In genomic region chr7:129664029-129665012, GRCh38 we compare ENCODE assay signal across 8 cellular contexts. TPM values are rescaled to one million over a fixed set of nuclear protein-coding genes. Genes with fewer than 3 reads are reported as not detected.
DNase-seq lines count a peak whose midpoint lies in the region; ATAC-seq and TF ChIP-seq lines count a peak whose summit lies in the region.

No MANE protein-coding gene starts in this region.

- H3K27me3 ChIP-seq in cardiac muscle cell: no peaks in the 10 kb centered on the region
- no peaks in the 10 kb centered on the region for H3K27me3 ChIP-seq in CD8-positive, alpha-beta T cell (ENCODE audit: insufficient read depth, low read length)

- no peak overlapping the region for H3K27ac Mint-ChIP-seq in CD8-positive, alpha-beta T cell

- peaks cover 63% of the 10 kb centered on the region for H3K36me3 Mint-ChIP-seq in CD8-positive, alpha-beta T cell

- H3K36me3 ChIP-seq in cardiac muscle cell: no peaks in the 10 kb centered on the region
- H3K36me3 ChIP-seq in CD8-positive, alpha-beta T cell (ENCODE audit: insufficient read depth, low read length): no peaks in the 10 kb centered on the region

- DNase-seq in cardiac muscle cell (ENCODE audit: low read depth in 1 of 2, low spot score in 1 of 2): peak; percentile 40 to 83
- DNase-seq in cardiac septum (ENCODE audit: low spot score): no peak
- peak; percentile 24 to 83 (median 46) for DNase-seq in NCI-H1417 (lab: John Stamatoyannopoulos, UW)
- peak; percentile 26 to 54 for DNase-seq in SW 1271 (lab: John Stamatoyannopoulos, UW)
- peak; percentile 73 for DNase-seq in foreskin melanocyte
- peak; percentile 44 for DNase-seq in smooth muscle cell of the brain vasculature (ENCODE audit: low read depth, low spot score)
- no peak for DNase-seq in CD8-positive, alpha-beta T cell

- H3K4me1 Mint-ChIP-seq in CD8-positive, alpha-beta T cell (ENCODE audit: low read depth): peaks cover 7% of the 10 kb centered on the region

- H3K4me3 Mint-ChIP-seq in CD8-positive, alpha-beta T cell: no peak overlapping the region

- peaks cover 3% of the 10 kb centered on the region for H3K9me3 ChIP-seq in cardiac muscle cell (ENCODE audit: low read depth)
- no peaks in the 10 kb centered on the region for H3K9me3 ChIP-seq in CD8-positive, alpha-beta T cell (ENCODE audit: low read length)

- CTCF ChIA-PET in CD8-positive, alpha-beta T cell (lab: Charles Lee): interaction anchor here (0.6 to 1.5 kb wide), 3 partner anchors 13 to 163 kb away, joined by 4 to 5 read pairs (median 4); no protein-coding TSS in a partner anchor

- H3K27me3 Mint-ChIP-seq in CD8-positive, alpha-beta T cell (ENCODE audit: low read depth): no peaks in the 10 kb centered on the region

- peaks cover 7% of the 10 kb centered on the region for H3K9me3 Mint-ChIP-seq in CD8-positive, alpha-beta T cell

- POLR2A ChIA-PET in CD8-positive, alpha-beta T cell (lab: Charles Lee): no interaction called here

- no peak overlapping the region for H3K27ac ChIP-seq in cardiac muscle cell
- no peak overlapping the region for H3K27ac ChIP-seq in CD8-positive, alpha-beta T cell (ENCODE audit: low read depth, low read length)

- H3K4me3 ChIP-seq in cardiac muscle cell: no peak overlapping the region
- H3K4me3 ChIP-seq in CD8-positive, alpha-beta T cell (ENCODE audit: low read depth, low read length): no peak overlapping the region

- intact Hi-C loops in cardiac septum (cut with DNase I): loop anchor here (2.0 to 5.0 kb wide), 2 partner anchors 158 to 346 kb away; no protein-coding TSS in a partner anchor
- intact Hi-C loops in CD8-positive, alpha-beta T cell (cut with DNase I, micrococcal nuclease): loop anchor here (1.0 to 2.0 kb wide), 2 partner anchors 161 to 346 kb away; no protein-coding TSS in a partner anchor

- no peak for ATAC-seq in HG03196 (IDR thresholded peaks at IDR 0.05; ENCODE audit: unreplicated experiment)
- no peak for ATAC-seq in CD8-positive, alpha-beta T cell

- no peaks in the 10 kb centered on the region for H3K4me1 ChIP-seq in cardiac muscle cell (ENCODE audit: low read depth)
- no peaks in the 10 kb centered on the region for H3K4me1 ChIP-seq in CD8-positive, alpha-beta T cell (ENCODE audit: insufficient read depth, low read length)

- peak; percentile 55 for TF ChIP-seq CTCF in cardiac muscle cell (IDR thresholded peaks at IDR 0.05; ENCODE audit: low read depth, low read length)
- TF ChIP-seq CTCF in CD8-positive, alpha-beta T cell (IDR thresholded peaks at IDR 0.05): no peak

RNA-seq across cellular contexts. Expression of gene NRF1, which starts 52.8 kb away (rescaled TPM):
- total RNA-seq in cardiac muscle cell (9.3 and 9.5 TPM in 2 replicates), cardiac septum (17.0 TPM)
- polyA plus RNA-seq in cardiac muscle cell: 12.3 and 15.3 TPM in 2 replicates
- 10 to 100 TPM; 31.9 to 34.9 TPM for total RNA-seq in CD8-positive, alpha-beta T cell

Comparison
In these comparisons a context has a peak if more than half of its experiments do, and no peak if none do; other contexts are left out.
1. DNase-seq: peak in cardiac muscle cell (2 of 2), NCI-H1417 (3 of 3), SW 1271 (2 of 2), foreskin melanocyte (single experiment) and smooth muscle cell of the brain vasculature (single experiment); none in cardiac septum (single experiment) and CD8-positive, alpha-beta T cell (0 of 7).